13 cellular contexts compared by ENCODE assay signal in genomic region chr22:43126506-43127165, GRCh38. TPM values are rescaled to one million over a fixed set of nuclear protein-coding genes. Genes with fewer than 3 reads are reported as not detected.
A peak's percentile ranks its signal among the peaks of the same experiment; 100 is the strongest.
DNase-seq lines count a peak whose midpoint lies in the region; ATAC-seq, FAIRE-seq and TF ChIP-seq lines count a peak whose summit lies in the region.
"Had no signal": no experiment of that assay in that cellular context is flagged by ENCODE, and none has a peak within 500 bp of the region (broad histone marks: within the 10 kb centered on the region; RNA-seq: fewer than 3 reads in every experiment).

No MANE protein-coding gene starts in this region.

- peaks cover 12% of the 10 kb centered on the region for H3K4me1 ChIP-seq in IMR-90 (ENCODE audit: control insufficient read depth, insufficient read depth, low read length)
- H3K4me1 ChIP-seq in HepG2 (ENCODE audit: insufficient read depth, low read length) = peaks cover 31% of the 10 kb centered on the region
- no peaks in the 10 kb centered on the region for H3K4me1 ChIP-seq in CD8-positive, alpha-beta memory T cell (ENCODE audit: insufficient read depth, low read length)

- peaks cover 11% of the 10 kb centered on the region for H3K9me1 ChIP-seq in IMR-90 (ENCODE audit: insufficient read depth, low read length)

- POLR2A ChIA-PET in IMR-90 (lab: Charles Lee; ENCODE audit: unreplicated experiment) (interaction anchor here (0.6 kb wide), 1 partner anchor 508 kb away, joined by 12 read pairs; no protein-coding TSS in a partner anchor), MCF 10A (lab: Yijun Ruan, JAX) (interaction anchor here (0.5 to 2.5 kb wide), 6 partner anchors 9 to 195 kb away, joined by 3 to 10 read pairs (median 6); partner anchors contain the start of genes MCAT and TTLL12), HepG2 (lab: Yijun Ruan, JAX) (interaction anchor here (0.6 to 2.0 kb wide), 8 partner anchors 16 to 474 kb away, joined by 3 to 13 read pairs (median 3); partner anchors contain the start of genes BIK, MCAT and TTLL12)
- POLR2A ChIA-PET in CD8-positive, alpha-beta memory T cell (lab: Charles Lee) = no interaction called here

- no peak overlapping the region for H3K56ac ChIP-seq in IMR-90 (ENCODE audit: extremely low read depth, insufficient read depth, low read length)

- H3K4me3 Mint-ChIP-seq in MCF 10A (ENCODE audit: unreplicated experiment) = peak overlapping the region; percentile 56
- no peak overlapping the region for H3K4me3 Mint-ChIP-seq in CD8-positive, alpha-beta memory T cell
- H3K4me3 Mint-ChIP-seq: stimulated activated naive CD8-positive, alpha-beta T cell treated with anti-CD3 and anti-CD28 coated beads, Interleukin-15, Interleukin-2, amounts not matched to agents 100 ng/mL and 50 ng/mL, for 24 hours had no signal

- H3K9ac ChIP-seq in IMR-90 (ENCODE audit: low read depth, low read length) (no peak overlapping the region), HepG2 (ENCODE audit: insufficient read depth, low read depth, low read length) (peak overlapping the region; percentile 24; the same call in 1 of the 2 replicates)

- CTCF ChIA-PET in IMR-90 (lab: Yijun Ruan, JAX) = no interaction called here
- CTCF ChIA-PET in MCF 10A (lab: Yijun Ruan, JAX) = interaction anchor here (0.6 to 1.4 kb wide), 3 partner anchors 10 to 462 kb away, joined by 3 to 8 read pairs (median 4); no protein-coding TSS in a partner anchor
- CTCF ChIA-PET in HepG2 (lab: Yijun Ruan, JAX; ENCODE audit: low intra/inter-chr PET ratio, low total read pairs) = no interaction called here
- CTCF ChIA-PET in CD8-positive, alpha-beta memory T cell (lab: Charles Lee) = no interaction called here

- peak overlapping the region; percentile 85 for H3K14ac ChIP-seq in IMR-90 (replicated peaks; ENCODE audit: low read depth, low read length)

- intact Hi-C loops in IMR-90 (cut with micrococcal nuclease) = no loop called here
- intact Hi-C loops in MCF 10A (cut with micrococcal nuclease) = no loop called here
- intact Hi-C loops in HepG2 (cut with micrococcal nuclease; ENCODE audit: unreplicated experiment) = loop anchor here (2.0 to 5.0 kb wide), 2 partner anchors 16 to 34 kb away; partner anchors contain the start of gene BIK

- H3K4me3 ChIP-seq in IMR-90 (ENCODE audit: insufficient read depth, low read depth, low read length) (no peak overlapping the region), HepG2 (replicated peaks in 1 of 3; ENCODE audit: insufficient read depth in 1 of 3, low read depth in 2 of 3, low read length in 3 of 3) (peak overlapping the region in 1 of 3 experiments; percentile 57; a peak in 2 of 6 replicates)
- H3K4me3 ChIP-seq in CD8-positive, alpha-beta memory T cell (ENCODE audit: low read length) = no peak overlapping the region

- H2AK9ac ChIP-seq in IMR-90 (replicated peaks; ENCODE audit: low read depth, low read length, poor library complexity) = peak overlapping the region; percentile 99

- peak overlapping the region; percentile 80; the same call in 1 of the 2 replicates for H2BK120ac ChIP-seq in IMR-90 (ENCODE audit: low read depth, low read length)

- TF ChIP-seq EP300 in HepG2 (IDR thresholded peaks at IDR 0.05; ENCODE audit: low read depth in 2 of 2, low read length in 2 of 2) (no peak), HepG2 (CRISPR knock-in tag; IDR thresholded peaks at IDR 0.05; ENCODE audit: borderline replicate concordance) (no peak)

- H3K27ac ChIP-seq in IMR-90 (ENCODE audit: insufficient read depth, low read length) (no peak overlapping the region), HepG2 (ENCODE audit: extremely low read length, insufficient read depth, low read length) (no peak overlapping the region)
- no peak overlapping the region for H3K27ac ChIP-seq in CD8-positive, alpha-beta memory T cell (ENCODE audit: low read depth, low read length)

- no peaks in the 10 kb centered on the region for H3K9me3 Mint-ChIP-seq in MCF 10A (ENCODE audit: unreplicated experiment)
- no peaks in the 10 kb centered on the region for H3K9me3 Mint-ChIP-seq in CD8-positive, alpha-beta memory T cell
- H3K9me3 Mint-ChIP-seq: stimulated activated naive CD8-positive, alpha-beta T cell treated with anti-CD3 and anti-CD28 coated beads, Interleukin-15, Interleukin-2, amounts not matched to agents 100 ng/mL and 50 ng/mL, for 24 hours had no signal

- BruUV-seq in IMR-90 (replicated peaks; lab: Mats Ljungman, UMichigan) = no TSS peak
- no TSS peak for BruUV-seq in MCF 10A (replicated peaks; lab: Mats Ljungman, UMichigan)
- BruUV-seq in HepG2 (replicated peaks; lab: Mats Ljungman, UMichigan) = no TSS peak

- TF ChIP-seq CTCF in IMR-90 (conservative IDR thresholded peaks at IDR 0.05; ENCODE audit: low read depth, low read length) = no peak
- TF ChIP-seq CTCF in MCF 10A (IDR thresholded peaks at IDR 0.05; ENCODE audit: unreplicated experiment) = no peak
- no peak for TF ChIP-seq CTCF in HepG2 (CRISPR knock-in tag; IDR thresholded peaks at IDR 0.05)

- no peaks in the 10 kb centered on the region for H3K79me1 ChIP-seq in IMR-90 (ENCODE audit: low read depth in 1 of 2, low read length in 2 of 2)

- no peak overlapping the region for H2BK5ac ChIP-seq in IMR-90 (ENCODE audit: low read depth, low read length, poor library complexity, severe bottlenecking)

- in situ Hi-C loops in IMR-90 (cut with MboI; ENCODE audit: low sequenced_read_pairs) (no loop called here), HepG2 (cut with HindIII; ENCODE audit: extremely low pct_ligation_motif_present, low pct_unique_long_range_greater_than_20kb) (no loop called here)

- peak overlapping the region; percentile 88 for H2AK5ac ChIP-seq in IMR-90 (ENCODE audit: low read depth, low read length)

- TF ChIP-seq POLR2A in IMR-90 (IDR thresholded peaks at IDR 0.05; ENCODE audit: low read depth, low read length) (no peak), HepG2 (IDR thresholded peaks at IDR 0.05; ENCODE audit: insufficient read depth in 1 of 2, low read depth in 2 of 2, low read length in 2 of 2) (no peak)

- peaks cover 24% of the 10 kb centered on the region for H3K36me3 Mint-ChIP-seq in MCF 10A (ENCODE audit: insufficient read depth, unreplicated experiment)
- peaks cover 0 to 1% (median 0%) of the 10 kb centered on the region in 3 donors for H3K36me3 Mint-ChIP-seq in CD8-positive, alpha-beta memory T cell

- no peaks in the 10 kb centered on the region for H3K27me3 Mint-ChIP-seq in MCF 10A (ENCODE audit: insufficient read depth, unreplicated experiment)
- peaks cover 0 to 1% of the 10 kb centered on the region in 2 donors for H3K27me3 Mint-ChIP-seq in CD8-positive, alpha-beta memory T cell
- H3K27me3 Mint-ChIP-seq: stimulated activated naive CD8-positive, alpha-beta T cell treated with anti-CD3 and anti-CD28 coated beads, Interleukin-15, Interleukin-2, amounts not matched to agents 100 ng/mL and 50 ng/mL, for 24 hours had no signal

- TF ChIP-seq RAD21 in IMR-90 (IDR thresholded peaks at IDR 0.05; ENCODE audit: low read length) (no peak), HepG2 (CRISPR knock-in tag; IDR thresholded peaks at IDR 0.05) (no peak)

- dilution Hi-C loops in IMR-90 (cut with HindIII; ENCODE audit: low sequenced_read_pairs, unreplicated experiment) = no loop called here

- H3K23ac ChIP-seq in IMR-90 (ENCODE audit: low read depth, low read length) = no peak overlapping the region

- H2AFZ ChIP-seq in IMR-90 (replicated peaks; ENCODE audit: low read length, poor library complexity) (peak overlapping the region; percentile 81), HepG2 (ENCODE audit: low read length) (no peak overlapping the region)

- ATAC-seq in IMR-90 (ENCODE audit: low read depth) = peak; percentile 94
- ATAC-seq in HepG2 = peak; percentile 79
- ATAC-seq in HG03139 (IDR thresholded peaks at IDR 0.05; ENCODE audit: unreplicated experiment) = no peak
- no peak for ATAC-seq in HG03095 (IDR thresholded peaks at IDR 0.05; ENCODE audit: unreplicated experiment)
- ATAC-seq in HG02852 (IDR thresholded peaks at IDR 0.05; ENCODE audit: unreplicated experiment) = no peak

- H3K18ac ChIP-seq in IMR-90 (ENCODE audit: low read depth, low read length) = no peak overlapping the region

- 78% methylated on average over 1 of the region's 5 CpGs; no CpG with 5 or more reads in 1 of the 2 experiments for WGBS in IMR-90 (ENCODE audit: extremely low coverage in 2 of 2, insufficient read length in 1 of 2), 2 experiments
- WGBS in HepG2 (ENCODE audit: low lambda C conversion rate) = 25% methylated on average over 3 of the region's 5 CpGs

- peak overlapping the region; percentile 40 to 86; a peak in 3 of 4 replicates for H4K8ac ChIP-seq in IMR-90 (ENCODE audit: low read depth in 2 of 2, low read length in 2 of 2)

- peak overlapping the region; percentile 92 for H3K4ac ChIP-seq in IMR-90 (ENCODE audit: low read depth, low read length)

- H3K79me2 ChIP-seq in HepG2 (ENCODE audit: insufficient read depth, low read length) = no peaks in the 10 kb centered on the region

- H2BK20ac ChIP-seq in IMR-90 (ENCODE audit: low read depth, low read length) = peak overlapping the region; percentile 25; the same call in 1 of the 2 replicates

- H2BK15ac ChIP-seq in IMR-90 (ENCODE audit: low read depth, low read length) = no peak overlapping the region; the same call in 2 of the 3 replicates

- FAIRE-seq in HepG2 (lab: Jason Lieb, UNC) = no peak

- H4K20me1 ChIP-seq in IMR-90 (ENCODE audit: insufficient read depth, low read length) (no peaks in the 10 kb centered on the region), HepG2 (ENCODE audit: insufficient read depth, low read length) (no peaks in the 10 kb centered on the region)

- H4K91ac ChIP-seq in IMR-90 (ENCODE audit: insufficient read depth, low read depth, low read length) = peak overlapping the region; percentile 81

- H3K4me1 Mint-ChIP-seq in MCF 10A (ENCODE audit: insufficient read depth, unreplicated experiment) = peaks cover 28% of the 10 kb centered on the region
- H3K4me1 Mint-ChIP-seq in CD8-positive, alpha-beta memory T cell = peaks cover 0 to 3% (median 0%) of the 10 kb centered on the region in 3 donors

- H3K36me3 ChIP-seq in IMR-90 (ENCODE audit: control insufficient read depth, insufficient read depth, low read length) = peaks cover 2% of the 10 kb centered on the region; the same call in 1 of the 2 replicates
- H3K36me3 ChIP-seq in HepG2 (replicated peaks in 1 of 2; ENCODE audit: control insufficient read depth in 1 of 2, insufficient read depth in 2 of 2, low read length in 2 of 2) = peaks cover 0 to 2% of the 10 kb centered on the region in 2 experiments; a peak in 1 of 5 replicates
- H3K36me3 ChIP-seq in CD8-positive, alpha-beta memory T cell (ENCODE audit: insufficient read depth, low read length) = no peaks in the 10 kb centered on the region

- H3K27me3 ChIP-seq in IMR-90 (ENCODE audit: control insufficient read depth, insufficient read depth, low read length) (no peaks in the 10 kb centered on the region), HepG2 (ENCODE audit: control insufficient read depth in 1 of 2, insufficient read depth in 2 of 2, low read length in 2 of 2) (no peaks in the 10 kb centered on the region)
- no peaks in the 10 kb centered on the region for H3K27me3 ChIP-seq in CD8-positive, alpha-beta memory T cell (ENCODE audit: insufficient read depth, low read length, poor library complexity, severe bottlenecking)

- H3K27ac Mint-ChIP-seq in MCF 10A (ENCODE audit: low read depth, unreplicated experiment) = peak overlapping the region; percentile 77
- H3K27ac Mint-ChIP-seq in CD8-positive, alpha-beta memory T cell = no peak overlapping the region
- H3K27ac Mint-ChIP-seq: stimulated activated naive CD8-positive, alpha-beta T cell treated with anti-CD3 and anti-CD28 coated beads, Interleukin-15, Interleukin-2, amounts not matched to agents 100 ng/mL and 50 ng/mL, for 24 hours had no signal

- H3K4me2 ChIP-seq in IMR-90 (ENCODE audit: low read depth, low read length) = peak overlapping the region; percentile 19; the same call in 1 of the 2 replicates
- peak overlapping the region; percentile 88 for H3K4me2 ChIP-seq in HepG2 (ENCODE audit: low read depth, low read length)

- H4K5ac ChIP-seq in IMR-90 (ENCODE audit: low read depth, low read length) = peak overlapping the region; percentile 78

- H3K9me3 ChIP-seq in IMR-90 (ENCODE audit: control insufficient read depth, insufficient read depth, low read length) (no peaks in the 10 kb centered on the region), HepG2 (ENCODE audit: low read length) (no peaks in the 10 kb centered on the region)
- H3K9me3 ChIP-seq in CD8-positive, alpha-beta memory T cell (ENCODE audit: low read length) = no peaks in the 10 kb centered on the region

- peak; percentile 91 for DNase-seq in AG20443 (ENCODE audit: low spot score)
- DNase-seq in IMR-90 = peak; percentile 85
- DNase-seq in MCF 10A (ENCODE audit: unreplicated experiment) = peak; percentile 79
- peak; percentile 65 for DNase-seq in HepG2 (ENCODE audit: low spot score)
- no peak for DNase-seq in CD8-positive, alpha-beta memory T cell
- DNase-seq: activated gamma-delta T cell, DMS79 treated with DMSO at 0.1 percent for 48 hours, Kasumi-1, right cardiac atrium had no signal

RNA-seq across cellular contexts. Expression of gene BIK, which starts 16.1 kb away (rescaled TPM):
- total RNA-seq in IMR-90 (2012; rRNA removed) = 0.18 and 0.28 TPM in 2 replicates
- 0.19 TPM in 1 of 2 replicates, not detected in the other for polyA plus RNA-seq in IMR-90 (2012; rRNA removed)
- 0.21 and 0.22 TPM in 2 replicates for polyA plus RNA-seq in IMR-90 (2012; cell fraction: cytosol; rRNA removed)
- 0.14 TPM in 1 of 2 replicates, not detected in the other for polyA plus RNA-seq in IMR-90 (2012; cell fraction: nucleus; rRNA removed; ENCODE audit: low replicate concordance)
- total RNA-seq in MCF 10A (2022) = 7.3 and 10.0 TPM in 2 replicates
- 0.66 and 0.80 TPM in 2 replicates for total RNA-seq in HepG2 (2016; rRNA removed; fragmentation: Illumina TruSeq; extraction: Trizol)
- 0.30 and 0.71 TPM in 2 replicates for total RNA-seq in HepG2 (2016; cell fraction: cytosol; rRNA removed; fragmentation: Illumina TruSeq; extraction: Trizol; ENCODE audit: low read depth)
- total RNA-seq in HepG2 (2016; cell fraction: insoluble cytoplasmic fraction; rRNA removed; fragmentation: Illumina TruSeq; extraction: Trizol) = 0.88 and 1.2 TPM in 2 replicates
- 0.31 and 0.72 TPM in 2 replicates for total RNA-seq in HepG2 (2016; cell fraction: membrane; rRNA removed; fragmentation: Illumina TruSeq; extraction: Trizol)
- total RNA-seq in HepG2 (2016; cell fraction: nucleus; rRNA removed; fragmentation: Illumina TruSeq; extraction: Trizol) = 0.71 TPM in 1 of 2 replicates, not detected in the other
- polyA plus RNA-seq in HepG2 (2011; rRNA removed) = 0.27 and 0.54 TPM in 2 replicates
- 0.69 and 0.76 TPM in 2 replicates for polyA plus RNA-seq in HepG2 (2011; cell fraction: cytosol; rRNA removed)
- polyA plus RNA-seq in HepG2 (2011; cell fraction: nucleus; rRNA removed) = 0.90 and 1.2 TPM in 2 replicates
- 0.17 and 0.71 TPM in 2 replicates for polyA plus RNA-seq in HepG2 (2012)
- 0.15 and 0.28 TPM in 2 replicates for polyA plus RNA-seq in HepG2 (2016; cell fraction: cytosol; fragmentation: Illumina TruSeq; extraction: Trizol; ENCODE audit: low read depth)
- 0.54 and 0.69 TPM in 2 replicates for polyA plus RNA-seq in HepG2 (2016; cell fraction: insoluble cytoplasmic fraction; fragmentation: Illumina TruSeq; extraction: Trizol; ENCODE audit: low read depth)
- 0.19 TPM in 1 of 2 replicates, not detected in the other for polyA plus RNA-seq in HepG2 (2016; cell fraction: membrane; fragmentation: Illumina TruSeq; extraction: Trizol; ENCODE audit: low read depth)
- polyA plus RNA-seq in HepG2 (2016; cell fraction: nucleus; fragmentation: Illumina TruSeq; extraction: Trizol; ENCODE audit: insufficient read depth, low read depth) = 0.53 and 1.3 TPM in 2 replicates
- 0.58 and 0.82 TPM in 2 replicates for polyA minus RNA-seq in HepG2 (2011; rRNA and poly(A)+ RNA removed; ENCODE audit: low replicate concordance)
- polyA minus RNA-seq in HepG2 (2011; cell fraction: cytosol; rRNA and poly(A)+ RNA removed) = not detected in 2 replicates
- 0.62 TPM in 1 of 2 replicates, not detected in the other for polyA minus RNA-seq in HepG2 (2011; cell fraction: nucleus; rRNA and poly(A)+ RNA removed)
- total RNA-seq in CD8-positive, alpha-beta memory T cell = 1 to 10 TPM; 4.0 to 4.1 TPM
- 7.2 TPM for polyA plus RNA-seq in CD8-positive, alpha-beta memory T cell

RNA-seq across cellular contexts. Expression of gene MCAT, which starts 16.6 kb away (rescaled TPM):
- 7.3 and 8.3 TPM in 2 replicates for total RNA-seq in IMR-90 (2012; rRNA removed)
- 19.7 and 21.2 TPM in 2 replicates for polyA plus RNA-seq in IMR-90 (2012; rRNA removed)
- 25.4 and 27.1 TPM in 2 replicates for polyA plus RNA-seq in IMR-90 (2012; cell fraction: cytosol; rRNA removed)
- polyA plus RNA-seq in IMR-90 (2012; cell fraction: nucleus; rRNA removed; ENCODE audit: low replicate concordance) = 11.1 and 16.6 TPM in 2 replicates
- 17.6 and 18.8 TPM in 2 replicates for total RNA-seq in MCF 10A (2022)
- total RNA-seq in HepG2 (2016; rRNA removed; fragmentation: Illumina TruSeq; extraction: Trizol) = 16.7 and 19.3 TPM in 2 replicates
- total RNA-seq in HepG2 (2016; cell fraction: cytosol; rRNA removed; fragmentation: Illumina TruSeq; extraction: Trizol; ENCODE audit: low read depth) = 3.6 and 4.4 TPM in 2 replicates
- 16.4 and 19.9 TPM in 2 replicates for total RNA-seq in HepG2 (2016; cell fraction: insoluble cytoplasmic fraction; rRNA removed; fragmentation: Illumina TruSeq; extraction: Trizol)
- 7.9 and 8.0 TPM in 2 replicates for total RNA-seq in HepG2 (2016; cell fraction: membrane; rRNA removed; fragmentation: Illumina TruSeq; extraction: Trizol)
- 8.9 and 13.0 TPM in 2 replicates for total RNA-seq in HepG2 (2016; cell fraction: nucleus; rRNA removed; fragmentation: Illumina TruSeq; extraction: Trizol)
- 9.3 and 10.4 TPM in 2 replicates for polyA plus RNA-seq in HepG2 (2011; rRNA removed)
- polyA plus RNA-seq in HepG2 (2011; cell fraction: cytosol; rRNA removed) = 10.7 and 14.6 TPM in 2 replicates
- 7.9 and 9.4 TPM in 2 replicates for polyA plus RNA-seq in HepG2 (2011; cell fraction: nucleus; rRNA removed)
- polyA plus RNA-seq in HepG2 (2012) = 7.5 and 8.7 TPM in 2 replicates
- 4.7 and 4.9 TPM in 2 replicates for polyA plus RNA-seq in HepG2 (2016; cell fraction: cytosol; fragmentation: Illumina TruSeq; extraction: Trizol; ENCODE audit: low read depth)
- polyA plus RNA-seq in HepG2 (2016; cell fraction: insoluble cytoplasmic fraction; fragmentation: Illumina TruSeq; extraction: Trizol; ENCODE audit: low read depth) = 22.9 and 23.3 TPM in 2 replicates
- 7.9 and 8.8 TPM in 2 replicates for polyA plus RNA-seq in HepG2 (2016; cell fraction: membrane; fragmentation: Illumina TruSeq; extraction: Trizol; ENCODE audit: low read depth)
- polyA plus RNA-seq in HepG2 (2016; cell fraction: nucleus; fragmentation: Illumina TruSeq; extraction: Trizol; ENCODE audit: insufficient read depth, low read depth) = 12.4 and 12.5 TPM in 2 replicates
- 19.9 and 20.2 TPM in 2 replicates for polyA minus RNA-seq in HepG2 (2011; rRNA and poly(A)+ RNA removed; ENCODE audit: low replicate concordance)
- 5.2 and 6.1 TPM in 2 replicates for polyA minus RNA-seq in HepG2 (2011; cell fraction: cytosol; rRNA and poly(A)+ RNA removed)
- 8.6 and 9.2 TPM in 2 replicates for polyA minus RNA-seq in HepG2 (2011; cell fraction: nucleus; rRNA and poly(A)+ RNA removed)
- 10 to 100 TPM; 28.4 to 29.3 TPM for total RNA-seq in CD8-positive, alpha-beta memory T cell
- 9.7 TPM for polyA plus RNA-seq in CD8-positive, alpha-beta memory T cell

RNA-seq across cellular contexts. Expression of gene TSPO, which starts 24.7 kb away (rescaled TPM):
- total RNA-seq in IMR-90 (2012; rRNA removed) (94.7 and 115 TPM in 2 replicates), MCF 10A (2022) (294 and 308 TPM in 2 replicates), HepG2 (2016; rRNA removed; fragmentation: Illumina TruSeq; extraction: Trizol) (0.32 and 0.46 TPM in 2 replicates)
- polyA plus RNA-seq in IMR-90 (2012; rRNA removed) (297 and 401 TPM in 2 replicates), HepG2 (2011; rRNA removed) (1.4 and 2.2 TPM in 2 replicates)
- 415 and 627 TPM in 2 replicates for polyA plus RNA-seq in IMR-90 (2012; cell fraction: cytosol; rRNA removed)
- 93.4 and 268 TPM in 2 replicates for polyA plus RNA-seq in IMR-90 (2012; cell fraction: nucleus; rRNA removed; ENCODE audit: low replicate concordance)
- total RNA-seq in HepG2 (2016; cell fraction: cytosol; rRNA removed; fragmentation: Illumina TruSeq; extraction: Trizol; ENCODE audit: low read depth) = 0.44 TPM in 1 of 2 replicates, not detected in the other
- 0.54 and 0.67 TPM in 2 replicates for total RNA-seq in HepG2 (2016; cell fraction: insoluble cytoplasmic fraction; rRNA removed; fragmentation: Illumina TruSeq; extraction: Trizol)
- total RNA-seq in HepG2 (2016; cell fraction: membrane; rRNA removed; fragmentation: Illumina TruSeq; extraction: Trizol) = 0.37 and 0.52 TPM in 2 replicates
- total RNA-seq in HepG2 (2016; cell fraction: nucleus; rRNA removed; fragmentation: Illumina TruSeq; extraction: Trizol) = not detected in 2 replicates
- 1.2 and 2.8 TPM in 2 replicates for polyA plus RNA-seq in HepG2 (2011; cell fraction: cytosol; rRNA removed)
- polyA plus RNA-seq in HepG2 (2011; cell fraction: nucleus; rRNA removed) = 1.6 and 2.3 TPM in 2 replicates
- 0.40 and 1.0 TPM in 2 replicates for polyA plus RNA-seq in HepG2 (2012)
- polyA plus RNA-seq in HepG2 (2016; cell fraction: cytosol; fragmentation: Illumina TruSeq; extraction: Trizol; ENCODE audit: low read depth) = 0.12 and 0.24 TPM in 2 replicates
- polyA plus RNA-seq in HepG2 (2016; cell fraction: insoluble cytoplasmic fraction; fragmentation: Illumina TruSeq; extraction: Trizol; ENCODE audit: low read depth) = 0.40 TPM in 1 of 2 replicates, not detected in the other
- polyA plus RNA-seq in HepG2 (2016; cell fraction: membrane; fragmentation: Illumina TruSeq; extraction: Trizol; ENCODE audit: low read depth) = 0.30 TPM in 1 of 2 replicates, not detected in the other
- polyA plus RNA-seq in HepG2 (2016; cell fraction: nucleus; fragmentation: Illumina TruSeq; extraction: Trizol; ENCODE audit: insufficient read depth, low read depth) = 0.59 TPM in 1 of 2 replicates, not detected in the other
- polyA minus RNA-seq in HepG2 (2011; rRNA and poly(A)+ RNA removed; ENCODE audit: low replicate concordance) = 1.5 and 40.6 TPM in 2 replicates
- polyA minus RNA-seq in HepG2 (2011; cell fraction: cytosol; rRNA and poly(A)+ RNA removed) = 1.5 and 3.2 TPM in 2 replicates
- polyA minus RNA-seq in HepG2 (2011; cell fraction: nucleus; rRNA and poly(A)+ RNA removed) = not detected in 2 replicates
- 100 to 1,000 TPM; 101 to 105 TPM for total RNA-seq in CD8-positive, alpha-beta memory T cell
- 328 TPM for polyA plus RNA-seq in CD8-positive, alpha-beta memory T cell

RNA-seq across cellular contexts. Expression of gene TTLL1, which starts 37.4 kb away (rescaled TPM):
- total RNA-seq in IMR-90 (2012; rRNA removed) = 9.7 and 10.8 TPM in 2 replicates
- polyA plus RNA-seq in IMR-90 (2012; rRNA removed) = 12.7 and 13.2 TPM in 2 replicates
- polyA plus RNA-seq in IMR-90 (2012; cell fraction: cytosol; rRNA removed) = 10.6 and 14.0 TPM in 2 replicates
- 5.5 and 9.0 TPM in 2 replicates for polyA plus RNA-seq in IMR-90 (2012; cell fraction: nucleus; rRNA removed; ENCODE audit: low replicate concordance)
- 3.3 and 3.6 TPM in 2 replicates for total RNA-seq in MCF 10A (2022)
- 1.6 and 2.0 TPM in 2 replicates for total RNA-seq in HepG2 (2016; rRNA removed; fragmentation: Illumina TruSeq; extraction: Trizol)
- 0.79 and 1.5 TPM in 2 replicates for total RNA-seq in HepG2 (2016; cell fraction: cytosol; rRNA removed; fragmentation: Illumina TruSeq; extraction: Trizol; ENCODE audit: low read depth)
- 1.5 and 1.6 TPM in 2 replicates for total RNA-seq in HepG2 (2016; cell fraction: insoluble cytoplasmic fraction; rRNA removed; fragmentation: Illumina TruSeq; extraction: Trizol)
- 1.4 and 1.7 TPM in 2 replicates for total RNA-seq in HepG2 (2016; cell fraction: membrane; rRNA removed; fragmentation: Illumina TruSeq; extraction: Trizol)
- total RNA-seq in HepG2 (2016; cell fraction: nucleus; rRNA removed; fragmentation: Illumina TruSeq; extraction: Trizol) = 0.78 and 0.81 TPM in 2 replicates
- 5.3 and 6.6 TPM in 2 replicates for polyA plus RNA-seq in HepG2 (2011; rRNA removed)
- 5.4 and 5.9 TPM in 2 replicates for polyA plus RNA-seq in HepG2 (2011; cell fraction: cytosol; rRNA removed)
- 2.1 and 3.6 TPM in 2 replicates for polyA plus RNA-seq in HepG2 (2011; cell fraction: nucleus; rRNA removed)
- polyA plus RNA-seq in HepG2 (2012) = 2.3 and 3.4 TPM in 2 replicates
- 0.96 and 1.6 TPM in 2 replicates for polyA plus RNA-seq in HepG2 (2016; cell fraction: cytosol; fragmentation: Illumina TruSeq; extraction: Trizol; ENCODE audit: low read depth)
- 1.8 TPM in 2 replicates for polyA plus RNA-seq in HepG2 (2016; cell fraction: insoluble cytoplasmic fraction; fragmentation: Illumina TruSeq; extraction: Trizol; ENCODE audit: low read depth)
- 1.4 and 2.3 TPM in 2 replicates for polyA plus RNA-seq in HepG2 (2016; cell fraction: membrane; fragmentation: Illumina TruSeq; extraction: Trizol; ENCODE audit: low read depth)
- polyA plus RNA-seq in HepG2 (2016; cell fraction: nucleus; fragmentation: Illumina TruSeq; extraction: Trizol; ENCODE audit: insufficient read depth, low read depth) = 1.5 and 1.7 TPM in 2 replicates
- polyA minus RNA-seq in HepG2 (2011; rRNA and poly(A)+ RNA removed; ENCODE audit: low replicate concordance) = 0.98 and 3.3 TPM in 2 replicates
- polyA minus RNA-seq in HepG2 (2011; cell fraction: cytosol; rRNA and poly(A)+ RNA removed) = 1.8 and 2.1 TPM in 2 replicates
- polyA minus RNA-seq in HepG2 (2011; cell fraction: nucleus; rRNA and poly(A)+ RNA removed) = 1.1 and 1.2 TPM in 2 replicates
- 1 to 10 TPM; 4.3 to 5.0 TPM for total RNA-seq in CD8-positive, alpha-beta memory T cell
- polyA plus RNA-seq in CD8-positive, alpha-beta memory T cell = 15.8 TPM

Comparison
In these comparisons a context has a peak if more than half of its experiments do, and no peak if none do; other contexts are left out.
1. DNase-seq: peak in AG20443 (single experiment), IMR-90 (single experiment), MCF 10A (single experiment) and HepG2 (single experiment); none in CD8-positive, alpha-beta memory T cell (0 of 5).
2. ATAC-seq: peak in IMR-90 (single experiment) and HepG2 (single experiment); none in HG03139 (single experiment), HG03095 (single experiment) and HG02852 (single experiment).
3. RNA of gene TSPO, which starts 24.7 kb away (total RNA-seq): 294 to 308 TPM in MCF 10A, 94.7 to 115 TPM in IMR-90 and 101 to 105 TPM in CD8-positive, alpha-beta memory T cell; 0.32 to 0.67 TPM in HepG2; every median in the first group is over 10 times any median in the second.